ENCODE assay signal across 8 cellular contexts in the genomic region with DNA sequence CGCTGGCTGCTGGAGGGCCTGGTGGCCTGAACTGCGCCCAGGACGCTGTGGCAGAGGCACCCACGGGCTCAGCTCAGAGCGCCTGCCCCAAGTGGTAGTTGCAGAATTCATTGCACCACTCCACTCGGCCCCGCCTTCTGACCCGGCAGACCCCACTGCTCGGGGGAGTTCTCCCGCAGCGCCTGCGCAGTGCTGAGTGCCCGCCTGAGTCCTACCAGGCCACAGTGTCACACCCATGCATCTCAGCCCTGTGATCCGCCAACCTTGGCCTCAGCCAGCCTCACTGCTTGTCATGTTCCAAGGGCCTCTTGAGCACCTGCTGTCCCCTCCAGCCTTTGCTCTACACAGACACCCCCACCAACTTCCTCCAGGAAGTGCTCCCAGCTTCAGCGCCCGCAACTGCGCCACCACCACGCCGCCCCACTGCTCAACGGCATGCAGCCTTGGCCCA. TPM values are rescaled to one million over a fixed set of nuclear protein-coding genes. Genes with fewer than 3 reads are reported as not detected.
DNase-seq lines count a peak whose midpoint lies in the region; ATAC-seq and TF ChIP-seq lines count a peak whose summit lies in the region.

No MANE protein-coding gene starts in this region.

- no peaks in the 10 kb centered on the region for H3K9me3 ChIP-seq in BLaER1 treated with 17β-estradiol and CSF1 and Interleukin-3, amounts not matched to agents 10 nM and 100 nM (replicated peaks in 1 of 11)
- H3K9me3 ChIP-seq in neural cell (ENCODE audit: low read length): no peaks in the 10 kb centered on the region

- no peak for TF ChIP-seq EP300 in neural cell (conservative IDR thresholded peaks at IDR 0.05; ENCODE audit: poor library complexity, severe bottlenecking)

- peaks cover 0 to 44% (median 7%) of the 10 kb centered on the region in 11 experiments; a peak in 9 of 22 replicates for H4K20me1 ChIP-seq in BLaER1 treated with 17β-estradiol and CSF1 and Interleukin-3, amounts not matched to agents 10 nM and 100 nM
- no peaks in the 10 kb centered on the region for H4K20me1 ChIP-seq in neural cell (ENCODE audit: insufficient read depth)

- no peaks in the 10 kb centered on the region for H3K79me2 ChIP-seq in neural cell (replicated peaks; ENCODE audit: insufficient read depth, low read length)

- H3F3A ChIP-seq in neural cell (ENCODE audit: insufficient read depth, low read length, poor library complexity, severe bottlenecking): no peaks in the 10 kb centered on the region

- no peak overlapping the region for H2AFZ ChIP-seq in neural cell (ENCODE audit: low read depth, low read length)

- peak overlapping the region in 4 of 10 experiments; percentile 0 to 33 (median 22); a peak in 2 of 20 replicates for H3K4me3 ChIP-seq in BLaER1 treated with 17β-estradiol and CSF1 and Interleukin-3, amounts not matched to agents 10 nM and 100 nM
- H3K4me3 ChIP-seq in Jurkat, Clone E6-1 (ENCODE audit: low read length): peak overlapping the region; percentile 38
- H3K4me3 ChIP-seq in neural cell (ENCODE audit: low read length): no peak overlapping the region

- no peak for TF ChIP-seq RAD21 in neural cell (conservative IDR thresholded peaks at IDR 0.05)

- H3K9ac ChIP-seq in BLaER1 treated with 17β-estradiol and CSF1 and Interleukin-3, amounts not matched to agents 10 nM and 100 nM: peak overlapping the region in 7 of 11 experiments; percentile 1 to 61 (median 26); a peak in 5 of 22 replicates
- no peak overlapping the region for H3K9ac ChIP-seq in neural cell (ENCODE audit: low read length)

- DNase-seq in Jurkat, Clone E6-1 (ENCODE audit: low read depth, low spot score): peak; percentile 89
- DNase-seq in activated T-cell treated with anti-CD3 and anti-CD28 coated beads for 1 hour (ENCODE audit: low read depth) (peak; percentile 53), SKM-1 (lab: John Stamatoyannopoulos, UW; ENCODE audit: unreplicated experiment) (no peak), kidney glomerular epithelial cell (lab: John Stamatoyannopoulos, UW) (no peak)

- no peaks in the 10 kb centered on the region for H3K9me2 ChIP-seq in neural cell (ENCODE audit: insufficient read depth, low read length)

- ATAC-seq in GM19023 (IDR thresholded peaks at IDR 0.05; ENCODE audit: unreplicated experiment): no peak
- no peak for ATAC-seq in GM19328 (IDR thresholded peaks at IDR 0.05; ENCODE audit: unreplicated experiment)

- TF ChIP-seq CTCF in neural cell (IDR thresholded peaks at IDR 0.05; ENCODE audit: poor library complexity, severe bottlenecking): no peak

- peaks cover 13 to 23% (median 18%) of the 10 kb centered on the region in 11 experiments; a peak in 20 of 22 replicates for H3K36me3 ChIP-seq in BLaER1 treated with 17β-estradiol and CSF1 and Interleukin-3, amounts not matched to agents 10 nM and 100 nM
- H3K36me3 ChIP-seq in neural cell (ENCODE audit: insufficient read depth, low read length): no peaks in the 10 kb centered on the region

- H3K27ac ChIP-seq in BLaER1 treated with 17β-estradiol and CSF1 and Interleukin-3, amounts not matched to agents 10 nM and 100 nM: peak overlapping the region in 7 of 11 experiments; percentile 40 to 60 (median 51); a peak in 12 of 22 replicates
- no peak overlapping the region for H3K27ac ChIP-seq in neural cell (ENCODE audit: low read length)

- peak overlapping the region; percentile 77 to 90 (median 85) for H3K4me2 ChIP-seq in BLaER1 treated with 17β-estradiol and CSF1 and Interleukin-3, amounts not matched to agents 10 nM and 100 nM
- H3K4me2 ChIP-seq in neural cell (ENCODE audit: low read length): no peak overlapping the region

- no peaks in the 10 kb centered on the region for H3K27me3 ChIP-seq in BLaER1 treated with 17β-estradiol and CSF1 and Interleukin-3, amounts not matched to agents 10 nM and 100 nM
- no peaks in the 10 kb centered on the region for H3K27me3 ChIP-seq in neural cell (ENCODE audit: insufficient read depth, low read depth, low read length)

- peaks cover 23 to 64% (median 62%) of the 10 kb centered on the region in 10 experiments for H3K4me1 ChIP-seq in BLaER1 treated with 17β-estradiol and CSF1 and Interleukin-3, amounts not matched to agents 10 nM and 100 nM

TF ChIP-seq in neural cell, 6 proteins besides CTCF, POLR2A, EP300 and RAD21:
- TF ChIP-seq POLR2AphosphoS5 (IDR thresholded peaks at IDR 0.05) (peak; percentile 9), MXI1 (conservative IDR thresholded peaks at IDR 0.05; ENCODE audit: poor library complexity, severe bottlenecking) (no peak)
TF ChIP-seq in neural cell: peak in this region for 1.

RNA-seq across cellular contexts. Expression of gene DEGS2, which starts 12.2 kb away (rescaled TPM):
- 5.5 TPM for polyA plus RNA-seq in Jurkat, Clone E6-1 (2012; ENCODE audit: insufficient read depth, insufficient read length)
- 0.37 TPM in 1 of 2 replicates, not detected in the other for polyA plus RNA-seq in neural cell
- 0.23 and 0.24 TPM in 2 replicates for polyA minus RNA-seq in neural cell

Comparison
In these comparisons a context has a peak if more than half of its experiments do, and no peak if none do; other contexts are left out.
1. DNase-seq: peak in Jurkat, Clone E6-1 (single experiment) and activated T-cell treated with anti-CD3 and anti-CD28 coated beads for 1 hour (single experiment); none in SKM-1 (single experiment) and kidney glomerular epithelial cell (single experiment).